Comparison of ENCODE assay signal across 13 cellular contexts in the genomic region with DNA sequence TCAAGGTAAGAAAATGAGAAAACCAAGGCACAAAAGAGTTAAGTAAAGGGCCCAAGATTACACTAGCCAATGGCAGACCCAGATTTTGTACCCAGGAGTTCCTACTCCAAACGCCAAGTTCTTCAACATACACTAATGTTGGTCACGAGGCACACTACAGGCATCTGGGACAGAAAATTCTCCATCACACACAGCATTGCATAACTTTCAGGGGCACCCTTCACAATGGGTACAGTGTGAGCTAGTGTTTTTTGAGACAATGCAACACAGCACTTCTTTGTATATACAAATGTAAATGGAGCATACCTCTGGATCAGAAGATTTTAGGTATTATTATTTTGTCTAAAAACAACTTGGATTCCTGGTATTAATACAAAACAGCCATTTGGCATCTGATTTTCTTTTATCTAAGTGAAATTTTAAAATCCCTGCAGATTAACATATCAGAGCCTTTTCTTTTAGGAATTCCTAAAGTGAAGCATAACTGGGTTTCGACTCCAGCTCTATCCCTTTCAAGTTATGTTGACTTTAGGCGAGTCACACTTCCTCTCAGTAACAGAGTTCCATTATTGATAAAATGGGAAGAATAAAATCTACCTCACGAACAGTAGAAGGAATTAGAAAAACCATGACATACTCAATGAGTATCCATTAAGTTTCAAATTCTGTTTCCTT. TPM values are rescaled to one million over a fixed set of nuclear protein-coding genes. Genes with fewer than 3 reads are reported as not detected.
DNase-seq lines count a peak whose midpoint lies in the region; ATAC-seq and TF ChIP-seq lines count a peak whose summit lies in the region.
"Had no signal": no experiment of that assay in that cellular context is flagged by ENCODE, and none has a peak within 500 bp of the region (broad histone marks: within the 10 kb centered on the region; RNA-seq: fewer than 3 reads in every experiment).

No MANE protein-coding gene starts in this region.

- no peak for TF ChIP-seq CTCF in foreskin fibroblast (IDR thresholded peaks at IDR 0.05; ENCODE audit: low read depth, low read length)

- peak overlapping the region; percentile 15 for H3K4me2 ChIP-seq in skeletal muscle satellite cell (ENCODE audit: low read length)
- H3K4me2 ChIP-seq: KMS-11 had no signal

- H3K36me3 ChIP-seq in HAP-1 (replicated peaks): peaks cover 6% of the 10 kb centered on the region
- no peaks in the 10 kb centered on the region for H3K36me3 ChIP-seq in skeletal muscle satellite cell (ENCODE audit: insufficient read depth, low read length)
- H3K36me3 ChIP-seq: gastroesophageal sphincter had no signal

- H3K4me3 ChIP-seq in HAP-1: peak overlapping the region; percentile 17
- no peak overlapping the region for H3K4me3 ChIP-seq in foreskin fibroblast (ENCODE audit: low read depth in 1 of 2, low read length in 2 of 2)
- H3K4me3 ChIP-seq in skeletal muscle satellite cell (ENCODE audit: low read length): no peak overlapping the region
- H3K4me3 ChIP-seq: gastroesophageal sphincter had no signal

- H3K4me1 ChIP-seq in HAP-1 (peaks cover 16% of the 10 kb centered on the region), skeletal muscle satellite cell (ENCODE audit: control insufficient read depth, insufficient read depth, low read length) (peaks cover 23% of the 10 kb centered on the region)

- H3K9ac ChIP-seq in skeletal muscle satellite cell (ENCODE audit: low read depth, low read length): no peak overlapping the region
- H3K9ac ChIP-seq: KMS-11 had no signal

- no peaks in the 10 kb centered on the region for H3K27me3 ChIP-seq in HAP-1 (ENCODE audit: low read depth)
- no peaks in the 10 kb centered on the region for H3K27me3 ChIP-seq in skeletal muscle satellite cell (ENCODE audit: control insufficient read depth, insufficient read depth, low read length)
- H3K27me3 ChIP-seq: gastroesophageal sphincter had no signal

- no peaks in the 10 kb centered on the region for H3K9me3 ChIP-seq in HAP-1
- no peaks in the 10 kb centered on the region for H3K9me3 ChIP-seq in skeletal muscle satellite cell (replicated peaks; ENCODE audit: low read length)
- H3K9me3 ChIP-seq: gastroesophageal sphincter had no signal

- no peak for ATAC-seq in GM21619 (IDR thresholded peaks at IDR 0.05; ENCODE audit: unreplicated experiment)
- no peak for ATAC-seq in stimulated activated naive CD8-positive, alpha-beta T cell treated with anti-CD3 and anti-CD28 coated beads, Interleukin-15, Interleukin-2, amounts not matched to agents 100 U/mL and 50 U/mL, for 24 hours
- ATAC-seq: activated CD4-positive, CD25-positive, alpha-beta regulatory T cell treated with anti-CD3 and anti-CD28 coated beads, Interleukin-2, amount 50 U/mL, for 24 hours; activated naive CD8-positive, alpha-beta T cell treated with anti-CD3 and anti-CD28 coated beads, Interleukin-2, amount 50 U/mL, for 24 hours; gastroesophageal sphincter had no signal

- in situ Hi-C loops in HAP-1 (cut with MboI; ENCODE audit: low sequenced_read_pairs): no loop called here
- in situ Hi-C loops in SK-MEL-5 (cut with HindIII; ENCODE audit: low pct_unique_long_range_greater_than_20kb, low sequenced_read_pairs): no loop called here

- peak; percentile 64 to 83 for DNase-seq in HAP-1 (ENCODE audit: low spot score in 2 of 2)
- peak; percentile 97 for DNase-seq in SK-MEL-5 (ENCODE audit: low read depth, low spot score)
- peak; percentile 53 to 78 for DNase-seq in foreskin fibroblast
- DNase-seq in activated CD8-positive, alpha-beta memory T cell treated with anti-CD3 and anti-CD28 coated beads for 24 hours: no peak
- DNase-seq in stimulated activated naive CD8-positive, alpha-beta T cell treated with anti-CD3 and anti-CD28 coated beads, Interleukin-15, Interleukin-2, amounts not matched to agents 100 U/mL and 50 U/mL, for 24 hours: no peak
- DNase-seq: activated naive CD8-positive, alpha-beta T cell treated with anti-CD3 and anti-CD28 coated beads, Interleukin-2, amount 50 U/mL, for 24 hours; CD8-positive, alpha-beta memory T cell; NCI-H187 treated with DMSO at 0.1 percent for 48 hours had no signal

RNA-seq across cellular contexts. Expression of a gene that starts 41.1 kb away (rescaled TPM):
- total RNA-seq in SK-MEL-5 (2014; rRNA removed; shearing (Covaris generic)): 50.8 and 52.5 TPM in 2 replicates
- 48.6 and 58.0 TPM in 2 replicates for polyA plus RNA-seq in SK-MEL-5 (2015; cell fraction: cytosol; rRNA removed)
- 76.2 and 88.3 TPM in 2 replicates for polyA plus RNA-seq in SK-MEL-5 (2015; cell fraction: nucleus; rRNA removed)
- 12.5 and 14.4 TPM in 2 replicates for total RNA-seq in skeletal muscle satellite cell (2012; rRNA removed)

Comparison
In these comparisons a context has a peak if more than half of its experiments do, and no peak if none do; other contexts are left out.
1. DNase-seq: peak in HAP-1 (2 of 2), SK-MEL-5 (single experiment) and foreskin fibroblast (2 of 2); none in activated CD8-positive, alpha-beta memory T cell treated with anti-CD3 and anti-CD28 coated beads for 24 hours (single experiment) and stimulated activated naive CD8-positive, alpha-beta T cell treated with anti-CD3 and anti-CD28 coated beads, Interleukin-15, Interleukin-2, amounts not matched to agents 100 U/mL and 50 U/mL, for 24 hours (single experiment).